Comparison of ENCODE assay signal across 1 cellular context in genomic region chr3:46927718-46928073, GRCh38.
TF ChIP-seq lines count a peak whose summit lies in the region.

No MANE protein-coding gene starts in this region.

TF ChIP-seq in GM12878, 131 proteins besides CTCF, POLR2A, EP300 and RAD21:
- TF ChIP-seq MTA3 (IDR thresholded peaks at IDR 0.05; ENCODE audit: borderline replicate concordance, low read length), result no peak
- TF ChIP-seq IKZF1 (conservative IDR thresholded peaks at IDR 0.05), result no peak
- TF ChIP-seq, protein P1, sequence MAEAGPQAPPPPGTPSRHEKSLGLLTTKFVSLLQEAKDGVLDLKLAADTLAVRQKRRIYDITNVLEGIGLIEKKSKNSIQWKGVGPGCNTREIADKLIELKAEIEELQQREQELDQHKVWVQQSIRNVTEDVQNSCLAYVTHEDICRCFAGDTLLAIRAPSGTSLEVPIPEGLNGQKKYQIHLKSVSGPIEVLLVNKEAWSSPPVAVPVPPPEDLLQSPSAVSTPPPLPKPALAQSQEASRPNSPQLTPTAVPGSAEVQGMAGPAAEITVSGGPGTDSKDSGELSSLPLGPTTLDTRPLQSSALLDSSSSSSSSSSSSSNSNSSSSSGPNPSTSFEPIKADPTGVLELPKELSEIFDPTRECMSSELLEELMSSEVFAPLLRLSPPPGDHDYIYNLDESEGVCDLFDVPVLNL (IDR thresholded peaks at IDR 0.05; ENCODE audit: low read depth, low read length), result no peak
- TF ChIP-seq YBX1 (IDR thresholded peaks at IDR 0.05), result no peak
- no peak for TF ChIP-seq RCOR1 (conservative IDR thresholded peaks at IDR 0.05; ENCODE audit: low read depth, low read length)
- TF ChIP-seq IRF4 (IDR thresholded peaks at IDR 0.05; ENCODE audit: low read depth, low read length), result no peak
- TF ChIP-seq JUNB (IDR thresholded peaks at IDR 0.05), result no peak
- no peak for TF ChIP-seq RAD51 (IDR thresholded peaks at IDR 0.05)
- no peak for TF ChIP-seq POU2F2 (IDR thresholded peaks at IDR 0.05; ENCODE audit: borderline replicate concordance, low read depth, low read length)
- TF ChIP-seq HCFC1 (IDR thresholded peaks at IDR 0.05; ENCODE audit: low read length), result no peak
- no peak for TF ChIP-seq EGR1 (IDR thresholded peaks at IDR 0.05; ENCODE audit: borderline replicate concordance in 1 of 2, low read depth in 2 of 2, low read length in 2 of 2)
- TF ChIP-seq, protein P2, sequence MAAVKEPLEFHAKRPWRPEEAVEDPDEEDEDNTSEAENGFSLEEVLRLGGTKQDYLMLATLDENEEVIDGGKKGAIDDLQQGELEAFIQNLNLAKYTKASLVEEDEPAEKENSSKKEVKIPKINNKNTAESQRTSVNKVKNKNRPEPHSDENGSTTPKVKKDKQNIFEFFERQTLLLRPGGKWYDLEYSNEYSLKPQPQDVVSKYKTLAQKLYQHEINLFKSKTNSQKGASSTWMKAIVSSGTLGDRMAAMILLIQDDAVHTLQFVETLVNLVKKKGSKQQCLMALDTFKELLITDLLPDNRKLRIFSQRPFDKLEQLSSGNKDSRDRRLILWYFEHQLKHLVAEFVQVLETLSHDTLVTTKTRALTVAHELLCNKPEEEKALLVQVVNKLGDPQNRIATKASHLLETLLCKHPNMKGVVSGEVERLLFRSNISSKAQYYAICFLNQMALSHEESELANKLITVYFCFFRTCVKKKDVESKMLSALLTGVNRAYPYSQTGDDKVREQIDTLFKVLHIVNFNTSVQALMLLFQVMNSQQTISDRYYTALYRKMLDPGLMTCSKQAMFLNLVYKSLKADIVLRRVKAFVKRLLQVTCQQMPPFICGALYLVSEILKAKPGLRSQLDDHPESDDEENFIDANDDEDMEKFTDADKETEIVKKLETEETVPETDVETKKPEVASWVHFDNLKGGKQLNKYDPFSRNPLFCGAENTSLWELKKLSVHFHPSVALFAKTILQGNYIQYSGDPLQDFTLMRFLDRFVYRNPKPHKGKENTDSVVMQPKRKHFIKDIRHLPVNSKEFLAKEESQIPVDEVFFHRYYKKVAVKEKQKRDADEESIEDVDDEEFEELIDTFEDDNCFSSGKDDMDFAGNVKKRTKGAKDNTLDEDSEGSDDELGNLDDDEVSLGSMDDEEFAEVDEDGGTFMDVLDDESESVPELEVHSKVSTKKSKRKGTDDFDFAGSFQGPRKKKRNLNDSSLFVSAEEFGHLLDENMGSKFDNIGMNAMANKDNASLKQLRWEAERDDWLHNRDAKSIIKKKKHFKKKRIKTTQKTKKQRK (IDR thresholded peaks at IDR 0.05; ENCODE audit: low read depth, low read length), result no peak
- TF ChIP-seq, protein P3, sequence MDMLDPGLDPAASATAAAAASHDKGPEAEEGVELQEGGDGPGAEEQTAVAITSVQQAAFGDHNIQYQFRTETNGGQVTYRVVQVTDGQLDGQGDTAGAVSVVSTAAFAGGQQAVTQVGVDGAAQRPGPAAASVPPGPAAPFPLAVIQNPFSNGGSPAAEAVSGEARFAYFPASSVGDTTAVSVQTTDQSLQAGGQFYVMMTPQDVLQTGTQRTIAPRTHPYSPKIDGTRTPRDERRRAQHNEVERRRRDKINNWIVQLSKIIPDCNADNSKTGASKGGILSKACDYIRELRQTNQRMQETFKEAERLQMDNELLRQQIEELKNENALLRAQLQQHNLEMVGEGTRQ (IDR thresholded peaks at IDR 0.05; ENCODE audit: borderline replicate concordance, low read depth, low read length), result no peak
- TF ChIP-seq, protein P4, sequence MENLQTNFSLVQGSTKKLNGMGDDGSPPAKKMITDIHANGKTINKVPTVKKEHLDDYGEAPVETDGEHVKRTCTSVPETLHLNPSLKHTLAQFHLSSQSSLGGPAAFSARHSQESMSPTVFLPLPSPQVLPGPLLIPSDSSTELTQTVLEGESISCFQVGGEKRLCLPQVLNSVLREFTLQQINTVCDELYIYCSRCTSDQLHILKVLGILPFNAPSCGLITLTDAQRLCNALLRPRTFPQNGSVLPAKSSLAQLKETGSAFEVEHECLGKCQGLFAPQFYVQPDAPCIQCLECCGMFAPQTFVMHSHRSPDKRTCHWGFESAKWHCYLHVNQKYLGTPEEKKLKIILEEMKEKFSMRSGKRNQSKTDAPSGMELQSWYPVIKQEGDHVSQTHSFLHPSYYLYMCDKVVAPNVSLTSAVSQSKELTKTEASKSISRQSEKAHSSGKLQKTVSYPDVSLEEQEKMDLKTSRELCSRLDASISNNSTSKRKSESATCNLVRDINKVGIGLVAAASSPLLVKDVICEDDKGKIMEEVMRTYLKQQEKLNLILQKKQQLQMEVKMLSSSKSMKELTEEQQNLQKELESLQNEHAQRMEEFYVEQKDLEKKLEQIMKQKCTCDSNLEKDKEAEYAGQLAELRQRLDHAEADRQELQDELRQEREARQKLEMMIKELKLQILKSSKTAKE (IDR thresholded peaks at IDR 0.05; ENCODE audit: low read depth, poor library complexity, severe bottlenecking), result no peak
TF ChIP-seq in GM12878: peak in this region for 0.
